10 cellular contexts compared by ENCODE assay signal in the genomic region with DNA sequence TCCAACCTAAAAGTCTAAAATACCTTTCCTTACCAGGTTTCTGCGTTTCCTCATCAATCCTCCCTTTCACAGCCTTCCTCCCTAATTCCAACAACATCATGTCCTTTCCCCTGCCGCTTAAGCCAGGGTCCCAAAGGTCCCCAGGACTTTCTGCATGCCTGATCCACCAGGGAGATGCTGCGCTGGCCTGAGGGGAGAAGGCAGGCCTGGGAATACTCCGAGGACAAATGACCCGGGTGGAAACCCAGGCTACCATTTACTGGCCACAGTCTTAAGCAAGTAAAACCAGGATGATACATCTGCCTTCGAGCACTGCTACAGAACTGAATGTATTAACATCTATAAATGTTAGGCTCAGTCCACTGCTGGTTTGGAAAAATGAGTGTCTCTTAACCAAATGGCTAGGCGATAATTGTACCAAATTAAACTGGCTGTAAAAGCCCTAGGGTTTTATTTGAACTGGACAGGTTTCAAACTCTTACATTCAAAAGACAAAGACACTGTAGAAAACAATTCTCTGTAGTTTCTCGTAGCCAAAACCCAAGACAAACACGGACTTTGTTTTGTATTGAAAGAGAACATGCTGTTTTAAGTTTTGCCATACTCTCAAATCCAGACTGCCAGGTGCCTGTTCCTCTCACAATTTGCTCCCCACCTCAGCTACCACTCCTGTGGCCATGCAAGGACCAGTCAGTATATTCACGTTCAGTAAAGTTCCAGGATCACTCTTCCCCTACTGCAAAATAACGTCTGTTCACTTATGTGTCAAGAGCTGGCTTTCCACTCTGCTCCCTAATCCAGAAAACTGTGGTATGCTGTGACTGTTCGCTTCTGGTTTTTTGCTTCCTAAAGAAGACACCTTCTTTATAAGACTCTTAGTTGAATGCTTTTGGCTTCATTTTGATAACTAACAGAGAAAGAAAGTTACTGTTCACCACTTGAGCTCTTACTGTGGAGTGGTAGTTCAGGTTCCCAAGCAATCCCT. TPM values are rescaled to one million over a fixed set of nuclear protein-coding genes. Genes with fewer than 3 reads are reported as not detected.
A peak's percentile ranks its signal among the peaks of the same experiment; 100 is the strongest.
DNase-seq lines count a peak whose midpoint lies in the region; ATAC-seq, FAIRE-seq and TF ChIP-seq lines count a peak whose summit lies in the region.
"Had no signal": no experiment of that assay in that cellular context is flagged by ENCODE, and none has a peak within 500 bp of the region (broad histone marks: within the 10 kb centered on the region; RNA-seq: fewer than 3 reads in every experiment).

No MANE protein-coding gene starts in this region.

- TF ChIP-seq CTCF in AG10803 (conservative IDR thresholded peaks at IDR 0.05; ENCODE audit: low read length) (no peak), esophagus squamous epithelium (IDR thresholded peaks at IDR 0.05) (no peak), neural crest cell (conservative IDR thresholded peaks at IDR 0.05) (no peak)

- H3K9me3 ChIP-seq in esophagus squamous epithelium: no peaks in the 10 kb centered on the region

- peak overlapping the region; percentile 97 for H3K27ac Mint-ChIP-seq in neural crest cell (ENCODE audit: unreplicated experiment)
- no peak overlapping the region for H3K27ac Mint-ChIP-seq in activated CD4-positive, alpha-beta memory T cell treated with anti-CD3 and anti-CD28 coated beads, Interleukin-2, amount 10 ng/mL, durations not matched to agents 7 days and 5 days

- peaks cover 4% of the 10 kb centered on the region for H3K36me3 Mint-ChIP-seq in neural crest cell (ENCODE audit: low read depth)
- H3K36me3 Mint-ChIP-seq in activated CD4-positive, alpha-beta memory T cell treated with anti-CD3 and anti-CD28 coated beads, Interleukin-2, amount 10 ng/mL, durations not matched to agents 7 days and 5 days (ENCODE audit: low read depth): peaks cover 13% of the 10 kb centered on the region

- DNase-seq in AG10803 (ENCODE audit: low read depth): peak; percentile 48
- DNase-seq in NCI-H2081 treated with DMSO at 0.1 percent for 48 hours (lab: John Stamatoyannopoulos, UW): peak; percentile 63
- DNase-seq in esophagus squamous epithelium (lab: John Stamatoyannopoulos, UW): no peak
- DNase-seq in neural crest cell (ENCODE audit: low read depth, low spot score): no peak
- no peak for DNase-seq in effector CD8-positive, alpha-beta T cell (lab: John Stamatoyannopoulos, UW)
- no peak for DNase-seq in GM12892 (ENCODE audit: insufficient read length)
- no peak for DNase-seq in activated CD4-positive, alpha-beta memory T cell treated with anti-CD3 and anti-CD28 coated beads, Interleukin-2, amount 10 ng/mL, durations not matched to agents 7 days and 5 days
- DNase-seq: stimulated activated CD4-positive, alpha-beta T cell treated with anti-CD3 and anti-CD28 coated beads, Interleukin-1b, Interleukin-23, amount 100 ng/mL, for 48 hours had no signal

- H3K4me1 Mint-ChIP-seq in neural crest cell: peaks cover 75% of the 10 kb centered on the region
- H3K4me1 Mint-ChIP-seq in activated CD4-positive, alpha-beta memory T cell treated with anti-CD3 and anti-CD28 coated beads, Interleukin-2, amount 10 ng/mL, durations not matched to agents 7 days and 5 days: peaks cover 12% of the 10 kb centered on the region

- intact Hi-C loops in esophagus squamous epithelium (cut with DNase I): no loop called here

- FAIRE-seq in GM12892 (lab: Jason Lieb, UNC): no peak

- H3K9me3 Mint-ChIP-seq in neural crest cell: no peaks in the 10 kb centered on the region
- no peaks in the 10 kb centered on the region for H3K9me3 Mint-ChIP-seq in activated CD4-positive, alpha-beta memory T cell treated with anti-CD3 and anti-CD28 coated beads, Interleukin-2, amount 10 ng/mL, durations not matched to agents 7 days and 5 days
- H3K9me3 Mint-ChIP-seq: IgD-negative memory B cell had no signal

- CTCF ChIA-PET in activated CD4-positive, alpha-beta memory T cell treated with anti-CD3 and anti-CD28 coated beads, Interleukin-2, amount 10 ng/mL, durations not matched to agents 7 days and 5 days (lab: Charles Lee): no interaction called here

- 47 to 53% methylated on average over 9 to 12 of the region's 12 CpGs for WGBS in esophagus squamous epithelium, 2 donors

- peak overlapping the region; percentile 58 for H3K4me3 Mint-ChIP-seq in neural crest cell
- no peak overlapping the region for H3K4me3 Mint-ChIP-seq in activated CD4-positive, alpha-beta memory T cell treated with anti-CD3 and anti-CD28 coated beads, Interleukin-2, amount 10 ng/mL, durations not matched to agents 7 days and 5 days
- H3K4me3 Mint-ChIP-seq: IgD-negative memory B cell had no signal

- H3K36me3 ChIP-seq in esophagus squamous epithelium: peaks cover 0 to 66% (median 0%) of the 10 kb centered on the region in 3 donors

- ATAC-seq in HG02938 (IDR thresholded peaks at IDR 0.05; ENCODE audit: unreplicated experiment): no peak

- peaks cover 30 to 70% (median 38%) of the 10 kb centered on the region in 3 donors for H3K4me1 ChIP-seq in esophagus squamous epithelium

- TF ChIP-seq POLR2A in esophagus squamous epithelium (IDR thresholded peaks at IDR 0.05) (no peak), GM12892 (IDR thresholded peaks at IDR 0.05; ENCODE audit: low read depth, low read length) (no peak)

- no peaks in the 10 kb centered on the region for H3K27me3 Mint-ChIP-seq in neural crest cell (ENCODE audit: low read depth)
- H3K27me3 Mint-ChIP-seq in activated CD4-positive, alpha-beta memory T cell treated with anti-CD3 and anti-CD28 coated beads, Interleukin-2, amount 10 ng/mL, durations not matched to agents 7 days and 5 days: no peaks in the 10 kb centered on the region
- H3K27me3 Mint-ChIP-seq: IgD-negative memory B cell had no signal

- H3K27me3 ChIP-seq in esophagus squamous epithelium: no peaks in the 10 kb centered on the region

- peak overlapping the region; percentile 30 to 75 (median 43) for H3K27ac ChIP-seq in esophagus squamous epithelium

- POLR2A ChIA-PET in activated CD4-positive, alpha-beta memory T cell treated with anti-CD3 and anti-CD28 coated beads, Interleukin-2, amount 10 ng/mL, durations not matched to agents 7 days and 5 days (lab: Charles Lee): no interaction called here

- H3K4me3 ChIP-seq in AG10803 (ENCODE audit: low read length) (no peak overlapping the region), esophagus squamous epithelium (no peak overlapping the region)

RNA-seq across cellular contexts. Expression of a gene that starts 43.1 kb away (rescaled TPM):
- 100 to 1,000 TPM in 2 of 4 donors, 10 to 100 TPM in 2; 63.9 to 236 (median 102) TPM for total RNA-seq in esophagus squamous epithelium
- 398 and 416 TPM in 2 replicates for total RNA-seq in neural crest cell
- 71.1 TPM for polyA plus RNA-seq in GM12892 (2012; ENCODE audit: missing spikeins)
- total RNA-seq in activated CD4-positive, alpha-beta memory T cell treated with anti-CD3 and anti-CD28 coated beads, Interleukin-2, amount 10 ng/mL, durations not matched to agents 7 days and 5 days: 10 to 100 TPM in 1 of 2 experiments, 1 to 10 TPM in 1; 9.7 to 11.1 TPM

Comparison
In these comparisons a context has a peak if more than half of its experiments do, and no peak if none do; other contexts are left out.
1. DNase-seq: peak in AG10803 (single experiment) and NCI-H2081 treated with DMSO at 0.1 percent for 48 hours (single experiment); none in esophagus squamous epithelium (single experiment), neural crest cell (single experiment), effector CD8-positive, alpha-beta T cell (single experiment), GM12892 (single experiment) and activated CD4-positive, alpha-beta memory T cell treated with anti-CD3 and anti-CD28 coated beads, Interleukin-2, amount 10 ng/mL, durations not matched to agents 7 days and 5 days (single experiment).
2. RNA of a gene that starts 43.1 kb away (total RNA-seq): 398 to 416 TPM in neural crest cell and 63.9 to 236 TPM in esophagus squamous epithelium; 9.7 to 11.1 TPM in activated CD4-positive, alpha-beta memory T cell treated with anti-CD3 and anti-CD28 coated beads, Interleukin-2, amount 10 ng/mL, durations not matched to agents 7 days and 5 days; every median in the first group is over 4 times any median in the second.